Comparison of ENCODE assay signal across 8 cellular contexts in genomic region chr1:39573097-39573465, GRCh38. TPM values are rescaled to one million over a fixed set of nuclear protein-coding genes. Genes with fewer than 3 reads are reported as not detected.
DNase-seq lines count a peak whose midpoint lies in the region; ATAC-seq and TF ChIP-seq lines count a peak whose summit lies in the region.
"Had no signal": no experiment of that assay in that cellular context is flagged by ENCODE, and none has a peak within 500 bp of the region (broad histone marks: within the 10 kb centered on the region; RNA-seq: fewer than 3 reads in every experiment).

No MANE protein-coding gene starts in this region.

- peak overlapping the region; percentile 93; the same call in 1 of the 2 replicates for H3K9ac ChIP-seq in DND-41 (ENCODE audit: low read depth, low read length)
- peak overlapping the region; percentile 97 for H3K9ac ChIP-seq in Loucy (ENCODE audit: low read depth, low read length, poor library complexity, severe bottlenecking)
- H3K9ac ChIP-seq in mammary epithelial cell (ENCODE audit: insufficient read depth, low read length): no peak overlapping the region

- H3K9me3 ChIP-seq in DND-41 (ENCODE audit: insufficient read depth, low read length, severe bottlenecking) (no peaks in the 10 kb centered on the region), Loucy (ENCODE audit: insufficient read depth, low read depth, low read length) (no peaks in the 10 kb centered on the region), mammary epithelial cell (replicated peaks; ENCODE audit: insufficient read depth, low read length) (no peaks in the 10 kb centered on the region)

- H3K27me3 Mint-ChIP-seq in neural crest cell (ENCODE audit: low read depth): no peaks in the 10 kb centered on the region

- no peak overlapping the region for H2AFZ ChIP-seq in DND-41 (ENCODE audit: low read depth, low read length)
- H2AFZ ChIP-seq in Loucy (ENCODE audit: low read length): no peak overlapping the region
- no peak overlapping the region for H2AFZ ChIP-seq in mammary epithelial cell (ENCODE audit: low read depth, low read length)

- H4K20me1 ChIP-seq in DND-41 (ENCODE audit: insufficient read depth, low read length) (peaks cover 65% of the 10 kb centered on the region), Loucy (ENCODE audit: insufficient read depth, low read length, poor library complexity, severe bottlenecking) (peaks cover 78% of the 10 kb centered on the region), mammary epithelial cell (ENCODE audit: insufficient read depth, low read length) (peaks cover 23% of the 10 kb centered on the region)

- peak overlapping the region; percentile 96 for H3K4me3 Mint-ChIP-seq in neural crest cell

- H3K27me3 ChIP-seq in DND-41 (ENCODE audit: insufficient read depth, low read length, poor library complexity) (no peaks in the 10 kb centered on the region), Loucy (ENCODE audit: insufficient read depth, low read length, poor library complexity, severe bottlenecking) (no peaks in the 10 kb centered on the region), mammary epithelial cell (ENCODE audit: insufficient read depth, low read length) (no peaks in the 10 kb centered on the region)

- peak overlapping the region in 1 of 2 experiments; percentile 79; a peak in 1 of 4 replicates for H3K4me3 ChIP-seq in DND-41 (ENCODE audit: low read depth in 1 of 2, low read length in 2 of 2)
- peak overlapping the region; percentile 89 for H3K4me3 ChIP-seq in Loucy (ENCODE audit: low read length, poor library complexity, severe bottlenecking)
- H3K4me3 ChIP-seq in mammary epithelial cell (replicated peaks in 1 of 3; ENCODE audit: insufficient read depth in 1 of 3, low read depth in 2 of 3, low read length in 3 of 3): peak overlapping the region in 1 of 3 experiments; percentile 90

- H3K4me1 ChIP-seq in DND-41 (ENCODE audit: insufficient read depth, low read length) (peaks cover 49% of the 10 kb centered on the region), Loucy (ENCODE audit: insufficient read depth, low read length, poor library complexity, severe bottlenecking) (peaks cover 48% of the 10 kb centered on the region), mammary epithelial cell (ENCODE audit: insufficient read depth, low read length) (peaks cover 18% of the 10 kb centered on the region)

- no peaks in the 10 kb centered on the region for H3K9me2 ChIP-seq in Loucy (replicated peaks; ENCODE audit: low read depth, low read length)

- H3K79me2 ChIP-seq in DND-41 (ENCODE audit: insufficient read depth, low read length): peaks cover 69% of the 10 kb centered on the region
- H3K79me2 ChIP-seq in Loucy (ENCODE audit: insufficient read depth, low read length): peaks cover 85% of the 10 kb centered on the region
- peaks cover 84% of the 10 kb centered on the region for H3K79me2 ChIP-seq in mammary epithelial cell (ENCODE audit: insufficient read depth, low read length)

- no peak for TF ChIP-seq CTCF in DND-41 (IDR thresholded peaks at IDR 0.05; ENCODE audit: borderline replicate concordance, extremely low read depth, low read length, poor library complexity, severe bottlenecking)
- no peak for TF ChIP-seq CTCF in Loucy (conservative IDR thresholded peaks at IDR 0.05; ENCODE audit: low read length)
- no peak for TF ChIP-seq CTCF in mammary epithelial cell (conservative IDR thresholded peaks at IDR 0.05 in 1 of 2, IDR thresholded peaks at IDR 0.05 in 1 of 2; ENCODE audit: extremely low read depth in 1 of 2, insufficient read depth in 1 of 2, low read depth in 1 of 2, low read length in 2 of 2)
- no peak for TF ChIP-seq CTCF in neural crest cell (conservative IDR thresholded peaks at IDR 0.05)

- peaks cover 38% of the 10 kb centered on the region for H3K4me1 Mint-ChIP-seq in neural crest cell

- 100% methylated on average over 1 of the region's 1 CpG for WGBS in mammary epithelial cell (ENCODE audit: low coverage, missing lambda C conversion rate)

- intact Hi-C loops in mammary epithelial cell (cut with micrococcal nuclease): no loop called here

- no peaks in the 10 kb centered on the region for H3F3A ChIP-seq in Loucy (ENCODE audit: low read depth)

- H3K27ac Mint-ChIP-seq in neural crest cell (ENCODE audit: unreplicated experiment): peak overlapping the region; percentile 57

- no peak overlapping the region for H3K27ac ChIP-seq in DND-41 (ENCODE audit: low read length)
- no peak overlapping the region for H3K27ac ChIP-seq in mammary epithelial cell (ENCODE audit: insufficient read depth, low read depth, low read length)

- in situ Hi-C loops in mammary epithelial cell (cut with MboI; ENCODE audit: low sequenced_read_pairs in 2 of 2): no loop called here

- peaks cover 31% of the 10 kb centered on the region for H3K36me3 Mint-ChIP-seq in neural crest cell (ENCODE audit: low read depth)

- no peak for ATAC-seq in DND-41 (ENCODE audit: insufficient read depth, low read depth)

- DNase-seq in DND-41: no peak
- DNase-seq in mammary epithelial cell: no peak
- DNase-seq in neural crest cell (ENCODE audit: low read depth, low spot score): no peak
- DNase-seq in NCI-H1436 treated with DMSO at 0.1 percent for 48 hours (lab: John Stamatoyannopoulos, UW): no peak
- DNase-seq in stimulated activated CD4-positive, alpha-beta T cell treated with anti-CD3 and anti-CD28 coated beads, Interleukin-4, amount 100 ng/mL, for 1 hour: no peak
- DNase-seq in NCI-H1105 (lab: John Stamatoyannopoulos, UW): no peak
- DNase-seq: activated CD4-positive, CD25-positive, alpha-beta regulatory T cell treated with anti-CD3 and anti-CD28 coated beads, Interleukin-2, amount 50 U/mL, for 72 hours had no signal

- dilution Hi-C loops in mammary epithelial cell (cut with HindIII; ENCODE audit: low sequenced_read_pairs): no loop called here

- BruUV-seq in mammary epithelial cell (replicated peaks; lab: Mats Ljungman, UMichigan): no TSS peak

- H3K36me3 ChIP-seq in DND-41 (ENCODE audit: insufficient read depth, low read length) (peaks cover 76% of the 10 kb centered on the region), Loucy (ENCODE audit: insufficient read depth, low read length) (peaks cover 47% of the 10 kb centered on the region), mammary epithelial cell (ENCODE audit: insufficient read depth, low read length) (peaks cover 55% of the 10 kb centered on the region)

- H3K4me2 ChIP-seq in DND-41 (ENCODE audit: insufficient read depth, low read length) (peak overlapping the region; percentile 88), Loucy (ENCODE audit: low read depth, low read length, poor library complexity, severe bottlenecking) (peak overlapping the region; percentile 99), mammary epithelial cell (ENCODE audit: insufficient read depth, low read depth, low read length) (peak overlapping the region; percentile 93)

- H3K9me3 Mint-ChIP-seq in neural crest cell: no peaks in the 10 kb centered on the region

- CTCF ChIA-PET in mammary epithelial cell (lab: Charles Lee; ENCODE audit: low non-redundant PET): interaction anchor here (0.6 kb wide), 1 partner anchor 1545 kb away, joined by 5 read pairs; no protein-coding TSS in a partner anchor

RNA-seq across cellular contexts. Expression of gene PABPC4, which starts 3.5 kb away (rescaled TPM):
- total RNA-seq in mammary epithelial cell: 100 to 1,000 TPM; 197 to 290 TPM
- 119 TPM for polyA plus RNA-seq in mammary epithelial cell
- polyA minus RNA-seq in mammary epithelial cell: 337 TPM
- 318 and 321 TPM in 2 replicates for total RNA-seq in neural crest cell
